In the genomic region with DNA sequence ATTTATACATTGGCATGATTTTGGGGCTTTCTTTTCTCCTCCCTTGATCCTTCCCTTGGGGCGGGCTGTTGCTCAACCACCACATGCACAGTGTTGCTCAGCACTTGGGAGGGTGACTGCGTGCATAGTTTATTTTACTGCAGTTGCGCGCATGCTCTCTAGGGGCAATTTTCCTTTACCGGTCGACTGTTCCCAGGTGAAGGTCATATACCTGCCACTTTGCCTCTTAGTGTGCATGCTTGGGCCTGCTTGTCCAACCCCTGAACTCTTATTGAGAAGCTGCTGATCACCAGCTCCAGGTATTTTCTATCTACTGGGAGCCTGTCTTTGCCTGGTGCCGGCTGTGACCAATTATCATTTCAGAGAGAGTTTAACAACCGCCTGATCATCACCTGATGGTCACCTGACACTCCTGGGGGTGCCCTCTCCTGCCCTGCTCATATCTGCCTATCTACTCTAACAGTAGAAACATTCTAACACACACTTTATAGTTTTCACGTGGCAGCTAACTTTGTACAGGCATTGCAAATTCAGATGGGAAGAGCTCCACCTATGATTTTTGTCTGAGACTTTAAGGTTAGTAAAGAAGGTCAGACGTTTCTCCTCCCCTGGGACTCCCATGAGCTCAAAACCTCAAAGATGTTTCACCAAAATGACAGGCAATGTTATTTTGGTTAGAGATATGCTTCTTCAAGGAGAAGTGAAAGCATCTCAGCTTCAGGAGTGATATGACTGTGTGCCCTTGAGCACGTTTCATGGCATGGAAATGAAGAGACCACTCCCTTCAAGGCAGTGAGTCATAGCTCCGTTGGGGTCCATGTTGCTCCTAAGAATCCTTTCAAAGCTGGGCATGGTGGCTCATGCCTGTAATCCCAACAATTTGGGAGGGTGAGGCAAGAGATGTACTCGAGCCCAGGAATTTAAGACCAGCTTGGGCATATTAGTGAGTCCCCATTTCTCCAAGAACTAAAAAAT, we compare ENCODE assay signal across 8 cellular contexts.
DNase-seq lines count a peak whose midpoint lies in the region; ATAC-seq and TF ChIP-seq lines count a peak whose summit lies in the region.

No MANE protein-coding gene starts in this region.

- peak; percentile 90 for ATAC-seq in GM19025 (IDR thresholded peaks at IDR 0.05; ENCODE audit: low read depth, unreplicated experiment)
- peak; percentile 82 for ATAC-seq in HG03060 (IDR thresholded peaks at IDR 0.05; ENCODE audit: low read depth, unreplicated experiment)
- peak; percentile 88 to 89 for ATAC-seq in naive B cell (ENCODE audit: low read depth in 2 of 2)

- H3K36me3 ChIP-seq in CD8-positive, alpha-beta memory T cell (ENCODE audit: insufficient read depth, low read length), result no peaks in the 10 kb centered on the region

- H3K27ac ChIP-seq in CD8-positive, alpha-beta memory T cell (ENCODE audit: low read depth, low read length), result peak overlapping the region; percentile 54

- CTCF ChIA-PET in CD8-positive, alpha-beta memory T cell (lab: Charles Lee), result interaction anchor here (0.9 kb wide), 1 partner anchor 305 kb away, joined by 4 read pairs; no protein-coding TSS in a partner anchor

- no peak for TF ChIP-seq POLR2A in erythroblast (IDR thresholded peaks at IDR 0.05; ENCODE audit: low read length)

- no peak overlapping the region for H3K4me3 ChIP-seq in CD8-positive, alpha-beta memory T cell (ENCODE audit: low read length)

- no peaks in the 10 kb centered on the region for H3K4me1 ChIP-seq in CD8-positive, alpha-beta memory T cell (ENCODE audit: insufficient read depth, low read length)

- POLR2A ChIA-PET in CD8-positive, alpha-beta memory T cell (lab: Charles Lee), result no interaction called here

- H3K36me3 Mint-ChIP-seq in CD8-positive, alpha-beta memory T cell, result no peaks in the 10 kb centered on the region
- no peaks in the 10 kb centered on the region for H3K36me3 Mint-ChIP-seq in naive B cell

- no peaks in the 10 kb centered on the region for H3K9me3 Mint-ChIP-seq in CD8-positive, alpha-beta memory T cell
- no peaks in the 10 kb centered on the region for H3K9me3 Mint-ChIP-seq in naive B cell

- H3K9me3 ChIP-seq in CD8-positive, alpha-beta memory T cell (ENCODE audit: low read length), result no peaks in the 10 kb centered on the region

- peak overlapping the region in 1 of 8 donors; percentile 16 for H3K27ac Mint-ChIP-seq in CD8-positive, alpha-beta memory T cell
- H3K27ac Mint-ChIP-seq in naive B cell, result peak overlapping the region; percentile 98 to 100 (median 98)

- no peak for DNase-seq in CD8-positive, alpha-beta memory T cell
- DNase-seq in SIG-M5 treated with dmso at 0.1 percent for 504 hours (lab: John Stamatoyannopoulos, UW; ENCODE audit: unreplicated experiment) (peak; percentile 96), naive B cell (peak; percentile 87), cortex of kidney (lab: John Stamatoyannopoulos, UW) (no peak), DMS79 treated with DMSO at 0.1 percent for 48 hours (lab: John Stamatoyannopoulos, UW) (no peak), erythroblast (lab: John Stamatoyannopoulos, UW) (no peak)

- no peaks in the 10 kb centered on the region for H3K27me3 ChIP-seq in CD8-positive, alpha-beta memory T cell (ENCODE audit: insufficient read depth, low read length, poor library complexity, severe bottlenecking)

- peaks cover 0 to 4% (median 3%) of the 10 kb centered on the region in 3 donors for H3K4me1 Mint-ChIP-seq in CD8-positive, alpha-beta memory T cell
- H3K4me1 Mint-ChIP-seq in naive B cell, result peaks cover 62 to 74% (median 67%) of the 10 kb centered on the region in 3 donors

- no peak overlapping the region for H3K4me3 Mint-ChIP-seq in CD8-positive, alpha-beta memory T cell
- H3K4me3 Mint-ChIP-seq in naive B cell, result peak overlapping the region; percentile 23 to 84 (median 78)

- peaks cover 2 to 6% of the 10 kb centered on the region in 2 donors for H3K27me3 Mint-ChIP-seq in CD8-positive, alpha-beta memory T cell
- H3K27me3 Mint-ChIP-seq in naive B cell, result no peaks in the 10 kb centered on the region

Comparison
In these comparisons a context has a peak if more than half of its experiments do, and no peak if none do; other contexts are left out.
1. DNase-seq: peak in SIG-M5 treated with dmso at 0.1 percent for 504 hours (single experiment) and naive B cell (single experiment); none in CD8-positive, alpha-beta memory T cell (0 of 5), cortex of kidney (single experiment), DMS79 treated with DMSO at 0.1 percent for 48 hours (single experiment) and erythroblast (0 of 2).
2. H3K4me3 Mint-ChIP-seq: peak in naive B cell (8 of 8); none in CD8-positive, alpha-beta memory T cell (0 of 7).
3. Peak in every context shown above with its lines, with median percentiles within 50 percentile points of each other: ATAC-seq.